ENCODE assay signal across 10 cellular contexts in genomic region chr15:92879949-92880725, GRCh38. TPM values are rescaled to one million over a fixed set of nuclear protein-coding genes. Genes with fewer than 3 reads are reported as not detected.
DNase-seq lines count a peak whose midpoint lies in the region; ATAC-seq and TF ChIP-seq lines count a peak whose summit lies in the region.
"Had no signal": no experiment of that assay in that cellular context is flagged by ENCODE, and none has a peak within 500 bp of the region (broad histone marks: within the 10 kb centered on the region; RNA-seq: fewer than 3 reads in every experiment).

No MANE protein-coding gene starts in this region.

- TF ChIP-seq CTCF in gastroesophageal sphincter (IDR thresholded peaks at IDR 0.05) = no peak
- TF ChIP-seq CTCF in A673 (conservative IDR thresholded peaks at IDR 0.05; ENCODE audit: low read depth, low read length) = no peak

- H3K9me3 ChIP-seq in T-helper 17 cell (ENCODE audit: control insufficient read depth, low read length, poor library complexity, severe bottlenecking) (no peaks in the 10 kb centered on the region), gastroesophageal sphincter (no peaks in the 10 kb centered on the region), A673 (ENCODE audit: low read depth, low read length, poor library complexity, severe bottlenecking) (no peaks in the 10 kb centered on the region)

- no peaks in the 10 kb centered on the region for H3K9me3 Mint-ChIP-seq in stimulated activated effector memory CD8-positive, alpha-beta T cell treated with anti-CD3 and anti-CD28 coated beads, Interleukin-12 subunit alpha, Interleukin-12 subunit beta, amount 100 ng/mL, for 72 hours

- peaks cover 0 to 22% (median 3%) of the 10 kb centered on the region in 3 donors for H3K4me1 ChIP-seq in gastroesophageal sphincter
- peaks cover 8% of the 10 kb centered on the region for H3K4me1 ChIP-seq in A673 (ENCODE audit: insufficient read depth, low read length, poor library complexity, severe bottlenecking)

- TF ChIP-seq EP300 in gastroesophageal sphincter (IDR thresholded peaks at IDR 0.05) = no peak

- H3K27me3 Mint-ChIP-seq in T-helper 17 cell = no peaks in the 10 kb centered on the region

- DNase-seq in NCI-H1436 (lab: John Stamatoyannopoulos, UW) = peak; percentile 66
- no peak for DNase-seq in NCI-H1436 treated with DMSO at 0.1 percent for 48 hours (lab: John Stamatoyannopoulos, UW)
- DNase-seq in T-helper 17 cell = no peak
- DNase-seq in stimulated activated effector memory CD8-positive, alpha-beta T cell treated with anti-CD3 and anti-CD28 coated beads, Interleukin-12 subunit alpha, Interleukin-12 subunit beta, amount 100 ng/mL, for 72 hours (ENCODE audit: low spot score in 2 of 2) = peak in 1 of 2 donors; percentile 51
- no peak for DNase-seq in A673 (ENCODE audit: low spot score)
- no peak for DNase-seq in stimulated activated CD4-positive, alpha-beta T cell treated with anti-CD3 and anti-CD28 coated beads, Interleukin-15, amount 100 ng/mL, for 24 hours
- DNase-seq: SHP77, substantia nigra had no signal

- H3K4me3 ChIP-seq in gastroesophageal sphincter (no peak overlapping the region), A673 (ENCODE audit: low read depth, low read length, poor library complexity, severe bottlenecking) (no peak overlapping the region)

- ATAC-seq in T-helper 17 cell = no peak
- ATAC-seq in gastroesophageal sphincter = no peak
- no peak for ATAC-seq in stimulated activated effector memory CD8-positive, alpha-beta T cell treated with anti-CD3 and anti-CD28 coated beads, Interleukin-12 subunit alpha, Interleukin-12 subunit beta, amount 100 ng/mL, for 72 hours
- no peak for ATAC-seq in HG03280 (IDR thresholded peaks at IDR 0.05; ENCODE audit: unreplicated experiment)

- H3K36me3 ChIP-seq in gastroesophageal sphincter (no peaks in the 10 kb centered on the region), A673 (ENCODE audit: insufficient read depth, low read length, poor library complexity, severe bottlenecking) (peaks cover 11% of the 10 kb centered on the region)

- CTCF ChIA-PET in A673 (lab: Charles Lee) = no interaction called here

- peak overlapping the region; percentile 81 for H3K4me3 Mint-ChIP-seq in T-helper 17 cell
- H3K4me3 Mint-ChIP-seq in stimulated activated effector memory CD8-positive, alpha-beta T cell treated with anti-CD3 and anti-CD28 coated beads, Interleukin-12 subunit alpha, Interleukin-12 subunit beta, amount 100 ng/mL, for 72 hours = peak overlapping the region; percentile 81

- peaks cover 29% of the 10 kb centered on the region for H3K4me1 Mint-ChIP-seq in T-helper 17 cell
- H3K4me1 Mint-ChIP-seq in stimulated activated effector memory CD8-positive, alpha-beta T cell treated with anti-CD3 and anti-CD28 coated beads, Interleukin-12 subunit alpha, Interleukin-12 subunit beta, amount 100 ng/mL, for 72 hours = peaks cover 25% of the 10 kb centered on the region

- H3K27ac ChIP-seq in gastroesophageal sphincter = peak overlapping the region in 3 of 4 donors; percentile 90 to 100 (median 95)
- no peak overlapping the region for H3K27ac ChIP-seq in A673 (ENCODE audit: low read depth, low read length, poor library complexity, severe bottlenecking)

- peak overlapping the region; percentile 100 for H3K27ac Mint-ChIP-seq in T-helper 17 cell
- H3K27ac Mint-ChIP-seq in stimulated activated effector memory CD8-positive, alpha-beta T cell treated with anti-CD3 and anti-CD28 coated beads, Interleukin-12 subunit alpha, Interleukin-12 subunit beta, amount 100 ng/mL, for 72 hours = peak overlapping the region; percentile 99

- 96 to 98% methylated on average over 5 to 6 of the region's 7 CpGs for WGBS in gastroesophageal sphincter (ENCODE audit: low coverage in 1 of 2), 2 donors

- no peak for TF ChIP-seq POLR2A in gastroesophageal sphincter (IDR thresholded peaks at IDR 0.05)

- intact Hi-C loops in A673 (cut with micrococcal nuclease; ENCODE audit: unreplicated experiment) = no loop called here

- POLR2A ChIA-PET in A673 (lab: Charles Lee; ENCODE audit: low non-redundant PET) = no interaction called here

- no TSS peak for BruUV-seq in A673 (replicated peaks; lab: Mats Ljungman, UMichigan)

- H3K36me3 Mint-ChIP-seq in T-helper 17 cell (ENCODE audit: low read depth) = peaks cover 7% of the 10 kb centered on the region
- H3K36me3 Mint-ChIP-seq in stimulated activated effector memory CD8-positive, alpha-beta T cell treated with anti-CD3 and anti-CD28 coated beads, Interleukin-12 subunit alpha, Interleukin-12 subunit beta, amount 100 ng/mL, for 72 hours = peaks cover 36% of the 10 kb centered on the region

- no peaks in the 10 kb centered on the region for H3K27me3 ChIP-seq in gastroesophageal sphincter
- no peaks in the 10 kb centered on the region for H3K27me3 ChIP-seq in A673 (replicated peaks; ENCODE audit: insufficient read depth, low read depth, low read length, poor library complexity)

RNA-seq across cellular contexts. Expression of gene CHD2, which starts 20.0 kb away (rescaled TPM):
- total RNA-seq in T-helper 17 cell = 100 to 1,000 TPM; 505 to 520 TPM
- 100 to 1,000 TPM in 2 of 4 donors, 10 to 100 TPM in 2; 41.9 to 144 (median 81.8) TPM for total RNA-seq in gastroesophageal sphincter
- 75.7 and 78.0 TPM in 2 replicates for total RNA-seq in A673 (2021)
